1 cellular context compared by ENCODE assay signal in the genomic region with DNA sequence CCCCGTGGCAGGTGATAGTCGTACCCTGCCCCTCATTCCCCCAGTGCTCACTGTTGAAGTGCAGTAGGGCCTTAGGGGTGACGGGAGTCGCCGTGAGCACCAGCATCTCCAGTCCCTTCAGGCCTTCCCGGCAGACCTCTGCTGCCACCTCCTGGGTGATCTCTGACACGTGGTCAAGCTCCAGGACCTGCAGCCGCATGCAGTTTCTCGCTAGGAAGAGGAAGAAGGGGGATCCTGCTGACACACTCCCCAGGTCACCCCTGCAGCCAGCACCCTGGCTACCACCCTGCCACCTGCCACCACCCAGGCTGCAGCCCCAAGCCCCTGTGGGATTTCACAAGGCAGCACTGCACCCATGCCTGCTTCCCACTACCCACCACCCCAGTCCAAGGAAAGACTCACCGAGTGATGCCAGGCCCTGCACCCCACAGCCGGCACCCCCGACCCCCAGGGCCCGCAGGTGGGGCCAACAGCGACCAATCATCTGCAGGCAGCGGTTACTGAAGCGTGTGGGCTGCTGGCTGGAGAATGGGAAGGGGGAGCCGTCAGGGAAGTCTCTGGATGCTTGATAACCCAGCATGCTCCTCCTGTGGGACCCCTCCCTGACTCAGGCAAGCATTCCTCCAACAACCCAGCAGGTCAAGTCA.
TF ChIP-seq lines count a peak whose summit lies in the region.

No MANE protein-coding gene starts in this region.

TF ChIP-seq in HepG2, 621 proteins besides CTCF, POLR2A, EP300 and RAD21 (continued from another document and continues in another):
- TF ChIP-seq ZNF687 (CRISPR knock-in tag; IDR thresholded peaks at IDR 0.05): peak; percentile 87
- no peak for TF ChIP-seq ZNF138 (CRISPR knock-in tag; IDR thresholded peaks at IDR 0.05; ENCODE audit: low read depth)
- TF ChIP-seq SIN3B (IDR thresholded peaks at IDR 0.05; ENCODE audit: low read length): no peak
- no peak for TF ChIP-seq ZNF790 (CRISPR knock-in tag; IDR thresholded peaks at IDR 0.05; ENCODE audit: borderline replicate concordance)
- no peak for TF ChIP-seq SNAI1 (CRISPR knock-in tag; IDR thresholded peaks at IDR 0.05; ENCODE audit: borderline replicate concordance)
- TF ChIP-seq, protein P1, sequence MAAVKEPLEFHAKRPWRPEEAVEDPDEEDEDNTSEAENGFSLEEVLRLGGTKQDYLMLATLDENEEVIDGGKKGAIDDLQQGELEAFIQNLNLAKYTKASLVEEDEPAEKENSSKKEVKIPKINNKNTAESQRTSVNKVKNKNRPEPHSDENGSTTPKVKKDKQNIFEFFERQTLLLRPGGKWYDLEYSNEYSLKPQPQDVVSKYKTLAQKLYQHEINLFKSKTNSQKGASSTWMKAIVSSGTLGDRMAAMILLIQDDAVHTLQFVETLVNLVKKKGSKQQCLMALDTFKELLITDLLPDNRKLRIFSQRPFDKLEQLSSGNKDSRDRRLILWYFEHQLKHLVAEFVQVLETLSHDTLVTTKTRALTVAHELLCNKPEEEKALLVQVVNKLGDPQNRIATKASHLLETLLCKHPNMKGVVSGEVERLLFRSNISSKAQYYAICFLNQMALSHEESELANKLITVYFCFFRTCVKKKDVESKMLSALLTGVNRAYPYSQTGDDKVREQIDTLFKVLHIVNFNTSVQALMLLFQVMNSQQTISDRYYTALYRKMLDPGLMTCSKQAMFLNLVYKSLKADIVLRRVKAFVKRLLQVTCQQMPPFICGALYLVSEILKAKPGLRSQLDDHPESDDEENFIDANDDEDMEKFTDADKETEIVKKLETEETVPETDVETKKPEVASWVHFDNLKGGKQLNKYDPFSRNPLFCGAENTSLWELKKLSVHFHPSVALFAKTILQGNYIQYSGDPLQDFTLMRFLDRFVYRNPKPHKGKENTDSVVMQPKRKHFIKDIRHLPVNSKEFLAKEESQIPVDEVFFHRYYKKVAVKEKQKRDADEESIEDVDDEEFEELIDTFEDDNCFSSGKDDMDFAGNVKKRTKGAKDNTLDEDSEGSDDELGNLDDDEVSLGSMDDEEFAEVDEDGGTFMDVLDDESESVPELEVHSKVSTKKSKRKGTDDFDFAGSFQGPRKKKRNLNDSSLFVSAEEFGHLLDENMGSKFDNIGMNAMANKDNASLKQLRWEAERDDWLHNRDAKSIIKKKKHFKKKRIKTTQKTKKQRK (IDR thresholded peaks at IDR 0.05; ENCODE audit: low read length): no peak
- TF ChIP-seq TEAD2 (CRISPR knock-in tag; IDR thresholded peaks at IDR 0.05): no peak
- no peak for TF ChIP-seq CC2D1A (CRISPR knock-in tag; IDR thresholded peaks at IDR 0.05)
- TF ChIP-seq ZNF777 (CRISPR knock-in tag; IDR thresholded peaks at IDR 0.05): 0 out of 2 replicates have a peak, but pooled peaks have one; percentile 9
- TF ChIP-seq ZGPAT (CRISPR knock-in tag; IDR thresholded peaks at IDR 0.05): 0 out of 2 replicates have a peak, but pooled peaks have one; percentile 34
- no peak for TF ChIP-seq ZNF512 (CRISPR knock-in tag; IDR thresholded peaks at IDR 0.05)
- TF ChIP-seq NAIF1 (CRISPR knock-in tag; IDR thresholded peaks at IDR 0.05; ENCODE audit: borderline replicate concordance): no peak
- no peak for TF ChIP-seq ZNF432 (CRISPR knock-in tag; IDR thresholded peaks at IDR 0.05; ENCODE audit: borderline replicate concordance)
- TF ChIP-seq, protein P2, sequence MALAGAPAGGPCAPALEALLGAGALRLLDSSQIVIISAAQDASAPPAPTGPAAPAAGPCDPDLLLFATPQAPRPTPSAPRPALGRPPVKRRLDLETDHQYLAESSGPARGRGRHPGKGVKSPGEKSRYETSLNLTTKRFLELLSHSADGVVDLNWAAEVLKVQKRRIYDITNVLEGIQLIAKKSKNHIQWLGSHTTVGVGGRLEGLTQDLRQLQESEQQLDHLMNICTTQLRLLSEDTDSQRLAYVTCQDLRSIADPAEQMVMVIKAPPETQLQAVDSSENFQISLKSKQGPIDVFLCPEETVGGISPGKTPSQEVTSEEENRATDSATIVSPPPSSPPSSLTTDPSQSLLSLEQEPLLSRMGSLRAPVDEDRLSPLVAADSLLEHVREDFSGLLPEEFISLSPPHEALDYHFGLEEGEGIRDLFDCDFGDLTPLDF (CRISPR knock-in tag; IDR thresholded peaks at IDR 0.05): no peak
- no peak for TF ChIP-seq HNRNPUL1 (IDR thresholded peaks at IDR 0.05; ENCODE audit: low read depth, low read length)
- TF ChIP-seq AHR (CRISPR knock-in tag; IDR thresholded peaks at IDR 0.05): no peak
- peak; percentile 44 for TF ChIP-seq AGO1 (IDR thresholded peaks at IDR 0.05; ENCODE audit: low read depth, low read length, poor library complexity, severe bottlenecking)
- no peak for TF ChIP-seq TAF15 (IDR thresholded peaks at IDR 0.05; ENCODE audit: low read depth, low read length, poor library complexity, severe bottlenecking)
- no peak for TF ChIP-seq ZSCAN12 (CRISPR knock-in tag; IDR thresholded peaks at IDR 0.05)
- TF ChIP-seq DPF2 (CRISPR knock-in tag; IDR thresholded peaks at IDR 0.05; ENCODE audit: borderline replicate concordance, low read depth): no peak
- TF ChIP-seq ZNF136 (CRISPR knock-in tag; IDR thresholded peaks at IDR 0.05; ENCODE audit: low read depth): no peak
- 0 out of 2 replicates have a peak, but pooled peaks have one; percentile 14 for TF ChIP-seq USF2 (IDR thresholded peaks at IDR 0.05; ENCODE audit: low read depth, low read length)
- no peak for TF ChIP-seq USF2 (CRISPR knock-in tag; IDR thresholded peaks at IDR 0.05; ENCODE audit: borderline replicate concordance)
- TF ChIP-seq ELF4 (CRISPR knock-in tag; IDR thresholded peaks at IDR 0.05; ENCODE audit: borderline replicate concordance): no peak
- TF ChIP-seq RORA (CRISPR knock-in tag; IDR thresholded peaks at IDR 0.05): no peak
- TF ChIP-seq BCLAF1 (IDR thresholded peaks at IDR 0.05): no peak
- no peak for TF ChIP-seq KDM5A (IDR thresholded peaks at IDR 0.05; ENCODE audit: borderline replicate concordance, low read length)
- no peak for TF ChIP-seq HES4 (CRISPR knock-in tag; IDR thresholded peaks at IDR 0.05; ENCODE audit: borderline replicate concordance)
- peak; percentile 30 for TF ChIP-seq HNRNPLL (IDR thresholded peaks at IDR 0.05; ENCODE audit: low read depth, low read length, poor library complexity, severe bottlenecking)
- TF ChIP-seq, protein P3, sequence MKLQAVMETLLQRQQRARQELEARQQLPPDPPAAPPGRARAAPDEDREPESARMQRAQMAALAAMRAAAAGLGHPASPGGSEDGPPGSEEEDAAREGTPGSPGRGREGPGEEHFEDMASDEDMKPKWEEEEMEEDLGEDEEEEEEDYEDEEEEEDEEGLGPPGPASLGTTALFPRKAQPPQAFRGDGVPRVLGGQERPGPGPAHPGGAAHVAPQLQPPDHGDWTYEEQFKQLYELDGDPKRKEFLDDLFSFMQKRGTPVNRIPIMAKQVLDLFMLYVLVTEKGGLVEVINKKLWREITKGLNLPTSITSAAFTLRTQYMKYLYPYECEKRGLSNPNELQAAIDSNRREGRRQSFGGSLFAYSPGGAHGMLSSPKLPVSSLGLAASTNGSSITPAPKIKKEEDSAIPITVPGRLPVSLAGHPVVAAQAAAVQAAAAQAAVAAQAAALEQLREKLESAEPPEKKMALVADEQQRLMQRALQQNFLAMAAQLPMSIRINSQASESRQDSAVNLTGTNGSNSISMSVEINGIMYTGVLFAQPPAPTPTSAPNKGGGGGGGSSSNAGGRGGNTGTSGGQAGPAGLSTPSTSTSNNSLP (IDR thresholded peaks at IDR 0.05; ENCODE audit: low read depth, low read length): no peak
- no peak for TF ChIP-seq ZNF274 (CRISPR knock-in tag; IDR thresholded peaks at IDR 0.05)
- TF ChIP-seq THAP11 (CRISPR knock-in tag; IDR thresholded peaks at IDR 0.05): 0 out of 2 replicates have a peak, but pooled peaks have one; percentile 36
- TF ChIP-seq ZNF260 (CRISPR knock-in tag; IDR thresholded peaks at IDR 0.05; ENCODE audit: borderline replicate concordance, low read depth): no peak
- no peak for TF ChIP-seq SOX6 (IDR thresholded peaks at IDR 0.05)
- TF ChIP-seq SOX6 (CRISPR knock-in tag; IDR thresholded peaks at IDR 0.05): peak; percentile 21; the same call in 1 of the 2 replicates
- TF ChIP-seq ZSCAN29 (CRISPR knock-in tag; conservative IDR thresholded peaks at IDR 0.05): no peak
- no peak for TF ChIP-seq ZNF660 (CRISPR knock-in tag; IDR thresholded peaks at IDR 0.05; ENCODE audit: borderline replicate concordance, low read depth)
- TF ChIP-seq ZNF737 (CRISPR knock-in tag; IDR thresholded peaks at IDR 0.05; ENCODE audit: borderline replicate concordance): no peak
- no peak for TF ChIP-seq MBNL3 (CRISPR knock-in tag; conservative IDR thresholded peaks at IDR 0.05)
- TF ChIP-seq CBX2 (IDR thresholded peaks at IDR 0.05; ENCODE audit: low read depth, low read length): no peak
- TF ChIP-seq CBX2 (CRISPR knock-in tag; IDR thresholded peaks at IDR 0.05; ENCODE audit: low read depth): no peak
- TF ChIP-seq KLF16 (CRISPR knock-in tag; IDR thresholded peaks at IDR 0.05): no peak
- TF ChIP-seq PHF21A (CRISPR knock-in tag; IDR thresholded peaks at IDR 0.05): no peak
